ENCODE assay signal across 19 cellular contexts in the genomic region with DNA sequence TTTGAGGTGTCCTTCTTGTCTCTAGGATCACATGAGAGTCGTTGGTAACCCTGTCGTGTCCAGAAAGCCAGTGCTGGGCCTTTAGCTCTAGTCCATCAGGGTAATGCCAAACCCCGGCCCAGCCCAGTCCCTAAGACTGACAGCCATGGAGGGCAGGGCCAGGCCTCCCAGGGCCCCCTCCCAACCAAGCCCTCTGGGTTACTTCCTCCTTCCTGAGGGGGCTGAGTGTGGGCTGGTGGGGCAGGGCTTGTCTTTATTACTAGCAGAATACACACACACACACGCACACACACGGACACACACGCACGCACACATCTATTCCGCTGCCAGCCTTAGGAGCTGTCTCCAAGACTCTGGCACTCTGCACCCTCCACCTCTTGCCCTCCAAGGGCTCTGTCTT. TPM values are rescaled to one million over a fixed set of nuclear protein-coding genes. Genes with fewer than 3 reads are reported as not detected.
DNase-seq lines count a peak whose midpoint lies in the region; ATAC-seq and TF ChIP-seq lines count a peak whose summit lies in the region.
"Had no signal": no experiment of that assay in that cellular context is flagged by ENCODE, and none has a peak within 500 bp of the region (broad histone marks: within the 10 kb centered on the region; RNA-seq: fewer than 3 reads in every experiment).

No MANE protein-coding gene starts in this region.

- no TSS peak for BruUV-seq in Caco-2 (replicated peaks; lab: Mats Ljungman, UMichigan)

- peak overlapping the region; percentile 73 for H3K4me2 ChIP-seq in hepatocyte

- intact Hi-C loops in Caco-2 (cut with micrococcal nuclease; ENCODE audit: unreplicated experiment): loop anchor here (5.0 kb wide), 5 partner anchors 46 to 471 kb away; no protein-coding TSS in a partner anchor

- peaks cover 7% of the 10 kb centered on the region for H3K36me3 Mint-ChIP-seq in Caco-2 (ENCODE audit: insufficient read depth, unreplicated experiment)
- H3K36me3 Mint-ChIP-seq in progenitor cell of endocrine pancreas (ENCODE audit: insufficient read depth): no peaks in the 10 kb centered on the region
- H3K36me3 Mint-ChIP-seq: activated naive CD8-positive, alpha-beta T cell had no signal

- H4K20me1 ChIP-seq in hepatocyte (ENCODE audit: insufficient read depth, poor library complexity, severe bottlenecking): no peaks in the 10 kb centered on the region

- peaks cover 21% of the 10 kb centered on the region for H3K4me1 ChIP-seq in Caco-2
- H3K4me1 ChIP-seq in hepatocyte (ENCODE audit: insufficient read depth): peaks cover 12% of the 10 kb centered on the region
- H3K4me1 ChIP-seq: BE2C, breast epithelium, pancreas, tibial artery had no signal

- peak overlapping the region; percentile 79 for H3K27ac ChIP-seq in hepatocyte
- H3K27ac ChIP-seq: breast epithelium, dorsolateral prefrontal cortex, pancreas, tibial artery had no signal

- TF ChIP-seq POLR2A in GM18505 (IDR thresholded peaks at IDR 0.05; ENCODE audit: borderline replicate concordance, extremely low read depth, insufficient read depth, insufficient read length): no peak

- no peak overlapping the region for H2AFZ ChIP-seq in hepatocyte

- TF ChIP-seq CTCF in Caco-2 (IDR thresholded peaks at IDR 0.05; ENCODE audit: insufficient read depth in 1 of 2, low read depth in 1 of 2, low read length in 1 of 2, severe bottlenecking in 1 of 2, unreplicated experiment in 1 of 2) (no peak), hepatocyte (IDR thresholded peaks at IDR 0.05; ENCODE audit: poor library complexity) (no peak), progenitor cell of endocrine pancreas (IDR thresholded peaks at IDR 0.05; ENCODE audit: unreplicated experiment) (no peak)

- peak overlapping the region; percentile 70 for H3K27ac Mint-ChIP-seq in Caco-2 (ENCODE audit: unreplicated experiment)
- peak overlapping the region; percentile 90 for H3K27ac Mint-ChIP-seq in progenitor cell of endocrine pancreas
- H3K27ac Mint-ChIP-seq: activated T-cell treated with anti-CD3 and anti-CD28 coated beads, Interleukin-2, amount 50 U/mL, for 24 hours had no signal

- DNase-seq in Caco-2: no peak
- peak; percentile 10 for DNase-seq in NCI-H69 (lab: John Stamatoyannopoulos, UW)
- peak; percentile 64 for DNase-seq in hepatocyte (ENCODE audit: low spot score)
- no peak for DNase-seq in progenitor cell of endocrine pancreas (ENCODE audit: low spot score, unreplicated experiment)
- DNase-seq in activated CD4-positive, CD25-positive, alpha-beta regulatory T cell (lab: John Stamatoyannopoulos, UW): no peak
- no peak for DNase-seq in glomerular visceral epithelial cell (ENCODE audit: extremely low spot score)
- DNase-seq in NCI-H1694 (lab: John Stamatoyannopoulos, UW): no peak
- DNase-seq: activated T-cell treated with anti-CD3 and anti-CD28 coated beads, Interleukin-2, amount 50 U/mL, for 24 hours; BE2C; DND-41; mammary epithelial cell; NCI-H1092; pancreas; SHP77 treated with DMSO at 0.1 percent for 48 hours had no signal

- 83% methylated on average over 8 of the region's 8 CpGs for whole genome bisulfite sequencing in hepatocyte (ENCODE audit: low lambda C conversion rate, missing lambda C conversion rate)

- H3K9me2 ChIP-seq in hepatocyte (replicated peaks; ENCODE audit: insufficient read depth): no peaks in the 10 kb centered on the region

- H3K4me3 ChIP-seq in Caco-2 (ENCODE audit: low read depth, low read length) (no peak overlapping the region), hepatocyte (no peak overlapping the region)
- H3K4me3 ChIP-seq: breast epithelium, dorsolateral prefrontal cortex, pancreas, tibial artery had no signal

- H3K36me3 ChIP-seq in Caco-2 (ENCODE audit: control insufficient read depth, insufficient read depth, low read length) (no peaks in the 10 kb centered on the region), hepatocyte (replicated peaks; ENCODE audit: insufficient read depth, low read depth) (no peaks in the 10 kb centered on the region)
- H3K36me3 ChIP-seq: BE2C, breast epithelium, pancreas, tibial artery had no signal

- peaks cover 29% of the 10 kb centered on the region for H3K4me1 Mint-ChIP-seq in Caco-2 (ENCODE audit: low read depth, unreplicated experiment)
- H3K4me1 Mint-ChIP-seq in progenitor cell of endocrine pancreas (ENCODE audit: low read depth): peaks cover 28% of the 10 kb centered on the region

- H3K27me3 ChIP-seq in Caco-2 (replicated peaks; ENCODE audit: control insufficient read depth, insufficient read depth, low read length): no peaks in the 10 kb centered on the region
- H3K27me3 ChIP-seq in hepatocyte: no peaks in the 10 kb centered on the region
- H3K27me3 ChIP-seq: BE2C, breast epithelium, dorsolateral prefrontal cortex, pancreas, tibial artery had no signal

- H3K4me3 Mint-ChIP-seq in Caco-2 (ENCODE audit: unreplicated experiment) (no peak overlapping the region), progenitor cell of endocrine pancreas (ENCODE audit: low read depth) (peak overlapping the region; percentile 79)
- H3K4me3 Mint-ChIP-seq: activated naive CD8-positive, alpha-beta T cell had no signal

- no peaks in the 10 kb centered on the region for H3K79me2 ChIP-seq in hepatocyte

- CTCF ChIA-PET in Caco-2 (lab: Charles Lee): interaction anchor here (0.7 kb wide), 1 partner anchor 480 kb away, joined by 4 read pairs; no protein-coding TSS in a partner anchor

- H3K9me3 ChIP-seq in Caco-2 (no peaks in the 10 kb centered on the region), hepatocyte (ENCODE audit: low read depth) (no peaks in the 10 kb centered on the region)
- H3K9me3 ChIP-seq: BE2C, breast epithelium, pancreas, tibial artery had no signal

- POLR2A ChIA-PET in Caco-2 (lab: Charles Lee): interaction anchor here (0.5 kb wide), 1 partner anchor 895 kb away, joined by 3 read pairs; no protein-coding TSS in a partner anchor

- no peaks in the 10 kb centered on the region for H3K27me3 Mint-ChIP-seq in Caco-2 (ENCODE audit: insufficient read depth, unreplicated experiment)
- peaks cover 7% of the 10 kb centered on the region for H3K27me3 Mint-ChIP-seq in progenitor cell of endocrine pancreas
- H3K27me3 Mint-ChIP-seq: activated naive CD8-positive, alpha-beta T cell; activated T-cell treated with anti-CD3 and anti-CD28 coated beads, Interleukin-2, amount 50 U/mL, for 24 hours had no signal

- H3K9me3 Mint-ChIP-seq in Caco-2 (ENCODE audit: unreplicated experiment) (no peaks in the 10 kb centered on the region), progenitor cell of endocrine pancreas (ENCODE audit: low read depth) (no peaks in the 10 kb centered on the region)
- H3K9me3 Mint-ChIP-seq: activated T-cell treated with anti-CD3 and anti-CD28 coated beads, Interleukin-2, amount 50 U/mL, for 24 hours had no signal

- no peak for ATAC-seq in GM18505 (IDR thresholded peaks at IDR 0.05; ENCODE audit: unreplicated experiment)

RNA-seq across cellular contexts. Expression of a gene that starts 35.6 kb away (rescaled TPM):
- 13.9 and 17.5 TPM in 2 replicates for total RNA-seq in Caco-2 (2022)
- 43.6 and 43.7 TPM in 2 replicates for total RNA-seq in hepatocyte
- 18.9 and 26.7 TPM in 2 replicates for polyA plus RNA-seq in hepatocyte
- total RNA-seq in progenitor cell of endocrine pancreas: 22.0 and 25.9 TPM in 2 replicates

Comparison
In these comparisons a context has a peak if more than half of its experiments do, and no peak if none do; other contexts are left out.
1. DNase-seq: peak in NCI-H69 (single experiment) and hepatocyte (single experiment); none in Caco-2 (0 of 2), progenitor cell of endocrine pancreas (single experiment), activated CD4-positive, CD25-positive, alpha-beta regulatory T cell (0 of 4), glomerular visceral epithelial cell (single experiment) and NCI-H1694 (single experiment).